In genomic region chr10:905972-906371, GRCh38 we compare ENCODE assay signal across 21 cellular contexts. TPM values are rescaled to one million over a fixed set of nuclear protein-coding genes. Genes with fewer than 3 reads are reported as not detected.
A peak's percentile ranks its signal among the peaks of the same experiment; 100 is the strongest.
DNase-seq lines count a peak whose midpoint lies in the region; ATAC-seq and TF ChIP-seq lines count a peak whose summit lies in the region.
"Had no signal": no experiment of that assay in that cellular context is flagged by ENCODE, and none has a peak within 500 bp of the region (broad histone marks: within the 10 kb centered on the region; RNA-seq: fewer than 3 reads in every experiment).

No MANE protein-coding gene starts in this region.

- H3K4me1 ChIP-seq in A673 (ENCODE audit: insufficient read depth, low read length, poor library complexity, severe bottlenecking) = peaks cover 9% of the 10 kb centered on the region
- no peaks in the 10 kb centered on the region for H3K4me1 ChIP-seq in GM23338 (ENCODE audit: insufficient read depth)
- peaks cover 9 to 14% of the 10 kb centered on the region in 2 experiments for H3K4me1 ChIP-seq in neutrophil (ENCODE audit: control insufficient read depth in 1 of 2, insufficient read depth in 1 of 2, low read depth in 1 of 2, low read length in 1 of 2)
- H3K4me1 ChIP-seq: Caco-2, Peyer's patch had no signal

- no peaks in the 10 kb centered on the region for H3K9me3 ChIP-seq in A673 (ENCODE audit: low read depth, low read length, poor library complexity, severe bottlenecking)
- no peaks in the 10 kb centered on the region for H3K9me3 ChIP-seq in neutrophil
- H3K9me3 ChIP-seq: Caco-2, HAP-1, Peyer's patch had no signal

- no peaks in the 10 kb centered on the region for H3K27me3 Mint-ChIP-seq in GM23338 (ENCODE audit: insufficient read depth, low read depth, poor library complexity)
- H3K27me3 Mint-ChIP-seq in central memory CD8-positive, alpha-beta T cell = no peaks in the 10 kb centered on the region
- H3K27me3 Mint-ChIP-seq: CD4-positive, alpha-beta T cell had no signal

- intact Hi-C loops in A673 (cut with micrococcal nuclease; ENCODE audit: unreplicated experiment) = no loop called here

- H3K4me3 ChIP-seq in A673 (ENCODE audit: low read depth, low read length, poor library complexity, severe bottlenecking) (no peak overlapping the region), GM23338 (no peak overlapping the region), neutrophil (ENCODE audit: low read depth in 1 of 2, low read length in 1 of 2) (no peak overlapping the region)
- H3K4me3 ChIP-seq: GM23248, HAP-1, Peyer's patch had no signal

- no peak overlapping the region for H3K4me3 Mint-ChIP-seq in GM23338
- H3K4me3 Mint-ChIP-seq in central memory CD8-positive, alpha-beta T cell = no peak overlapping the region
- H3K4me3 Mint-ChIP-seq: CD4-positive, alpha-beta T cell had no signal

- H3K4me1 Mint-ChIP-seq in GM23338 = peaks cover 17% of the 10 kb centered on the region; the same call in 2 of the 3 replicates
- peaks cover 35% of the 10 kb centered on the region for H3K4me1 Mint-ChIP-seq in central memory CD8-positive, alpha-beta T cell

- POLR2A ChIA-PET in A673 (lab: Charles Lee; ENCODE audit: low non-redundant PET) = no interaction called here

- 0 out of 2 replicates have a peak overlapping the region, but pooled peaks have one; percentile 4 for H3K27ac Mint-ChIP-seq in GM23338
- peak overlapping the region; percentile 87 for H3K27ac Mint-ChIP-seq in central memory CD8-positive, alpha-beta T cell (ENCODE audit: low read depth)
- H3K27ac Mint-ChIP-seq: CD4-positive, alpha-beta T cell had no signal

- H3F3A ChIP-seq in GM23338 (replicated peaks; ENCODE audit: low read depth) = no peaks in the 10 kb centered on the region

- no TSS peak for BruUV-seq in A673 (replicated peaks; lab: Mats Ljungman, UMichigan)

- H3K36me3 ChIP-seq in A673 (ENCODE audit: insufficient read depth, low read length, poor library complexity, severe bottlenecking) (peaks cover 3% of the 10 kb centered on the region), GM23338 (ENCODE audit: insufficient read depth) (no peaks in the 10 kb centered on the region), neutrophil (peaks cover 38% of the 10 kb centered on the region)

- no peak overlapping the region for H2AFZ ChIP-seq in GM23338
- H2AFZ ChIP-seq: GM23248 had no signal

- peaks cover 99% of the 10 kb centered on the region for H3K79me2 ChIP-seq in GM23338 (replicated peaks; ENCODE audit: insufficient read depth)

- H3K27me3 ChIP-seq in A673 (replicated peaks; ENCODE audit: insufficient read depth, low read depth, low read length, poor library complexity) (no peaks in the 10 kb centered on the region), GM23338 (ENCODE audit: insufficient read depth) (no peaks in the 10 kb centered on the region), neutrophil (no peaks in the 10 kb centered on the region)
- H3K27me3 ChIP-seq: Peyer's patch had no signal

- H3K4me2 ChIP-seq in GM23338 = no peak overlapping the region

- H4K20me1 ChIP-seq in GM23338 (replicated peaks; ENCODE audit: insufficient read depth) = peaks cover 66% of the 10 kb centered on the region

- TF ChIP-seq CTCF in A673 (conservative IDR thresholded peaks at IDR 0.05; ENCODE audit: low read depth, low read length) (no peak), GM23338 (conservative IDR thresholded peaks at IDR 0.05; ENCODE audit: low read depth in 2 of 2) (no peak), neutrophil (IDR thresholded peaks at IDR 0.05) (no peak)

- peaks cover 21% of the 10 kb centered on the region for H3K36me3 Mint-ChIP-seq in GM23338 (ENCODE audit: low read depth)
- H3K36me3 Mint-ChIP-seq in central memory CD8-positive, alpha-beta T cell (ENCODE audit: insufficient read depth) = peaks cover 24% of the 10 kb centered on the region

- no peaks in the 10 kb centered on the region for H3K9me2 ChIP-seq in GM23338 (ENCODE audit: insufficient read depth)

- ATAC-seq in GM23338 (no peak), HG03378 (IDR thresholded peaks at IDR 0.05; ENCODE audit: unreplicated experiment) (no peak), GM18511 (IDR thresholded peaks at IDR 0.05; ENCODE audit: unreplicated experiment) (no peak)
- no peak for ATAC-seq in central memory CD8-positive, alpha-beta T cell (replicated peaks; ENCODE audit: extremely low read depth, poor library complexity, severe bottlenecking)

- no peak for DNase-seq in A673 (ENCODE audit: low spot score)
- DNase-seq in GM23338 (ENCODE audit: low spot score) = no peak
- no peak for DNase-seq in central memory CD8-positive, alpha-beta T cell (ENCODE audit: low spot score in 2 of 2)
- DNase-seq in occipital lobe (lab: John Stamatoyannopoulos, UW) = no peak
- DNase-seq: Caco-2; CD4-positive, alpha-beta T cell; DND-41; IMR-90; MV-4-11; NCI-H1694; NCI-H2081; NCI-H2171; NCI-H345; NCI-H524; NCI-H774; Peyer's patch had no signal

- CTCF ChIA-PET in A673 (lab: Charles Lee) = no interaction called here

- no peaks in the 10 kb centered on the region for H3K9me3 Mint-ChIP-seq in GM23338
- H3K9me3 Mint-ChIP-seq in central memory CD8-positive, alpha-beta T cell = no peaks in the 10 kb centered on the region
- H3K9me3 Mint-ChIP-seq: CD4-positive, alpha-beta T cell had no signal

- H3K27ac ChIP-seq in A673 (ENCODE audit: low read depth, low read length, poor library complexity, severe bottlenecking) (peak overlapping the region; percentile 32), GM23338 (ENCODE audit: low read depth) (no peak overlapping the region), neutrophil (peak overlapping the region; percentile 33)
- H3K27ac ChIP-seq: GM23248, Peyer's patch had no signal

TF ChIP-seq in GM23338, 12 proteins besides CTCF, POLR2A, EP300 and RAD21 (continues in another document):
- TF ChIP-seq CREB1 (CRISPR knock-in tag; IDR thresholded peaks at IDR 0.05; ENCODE audit: low read depth) (no peak), JUNB (IDR thresholded peaks at IDR 0.05; ENCODE audit: unreplicated experiment) (no peak), EZH2 (IDR thresholded peaks at IDR 0.05; ENCODE audit: low read depth, unreplicated experiment) (no peak), STAT1 (IDR thresholded peaks at IDR 0.05; ENCODE audit: unreplicated experiment) (no peak)
- TF ChIP-seq, protein P1, sequence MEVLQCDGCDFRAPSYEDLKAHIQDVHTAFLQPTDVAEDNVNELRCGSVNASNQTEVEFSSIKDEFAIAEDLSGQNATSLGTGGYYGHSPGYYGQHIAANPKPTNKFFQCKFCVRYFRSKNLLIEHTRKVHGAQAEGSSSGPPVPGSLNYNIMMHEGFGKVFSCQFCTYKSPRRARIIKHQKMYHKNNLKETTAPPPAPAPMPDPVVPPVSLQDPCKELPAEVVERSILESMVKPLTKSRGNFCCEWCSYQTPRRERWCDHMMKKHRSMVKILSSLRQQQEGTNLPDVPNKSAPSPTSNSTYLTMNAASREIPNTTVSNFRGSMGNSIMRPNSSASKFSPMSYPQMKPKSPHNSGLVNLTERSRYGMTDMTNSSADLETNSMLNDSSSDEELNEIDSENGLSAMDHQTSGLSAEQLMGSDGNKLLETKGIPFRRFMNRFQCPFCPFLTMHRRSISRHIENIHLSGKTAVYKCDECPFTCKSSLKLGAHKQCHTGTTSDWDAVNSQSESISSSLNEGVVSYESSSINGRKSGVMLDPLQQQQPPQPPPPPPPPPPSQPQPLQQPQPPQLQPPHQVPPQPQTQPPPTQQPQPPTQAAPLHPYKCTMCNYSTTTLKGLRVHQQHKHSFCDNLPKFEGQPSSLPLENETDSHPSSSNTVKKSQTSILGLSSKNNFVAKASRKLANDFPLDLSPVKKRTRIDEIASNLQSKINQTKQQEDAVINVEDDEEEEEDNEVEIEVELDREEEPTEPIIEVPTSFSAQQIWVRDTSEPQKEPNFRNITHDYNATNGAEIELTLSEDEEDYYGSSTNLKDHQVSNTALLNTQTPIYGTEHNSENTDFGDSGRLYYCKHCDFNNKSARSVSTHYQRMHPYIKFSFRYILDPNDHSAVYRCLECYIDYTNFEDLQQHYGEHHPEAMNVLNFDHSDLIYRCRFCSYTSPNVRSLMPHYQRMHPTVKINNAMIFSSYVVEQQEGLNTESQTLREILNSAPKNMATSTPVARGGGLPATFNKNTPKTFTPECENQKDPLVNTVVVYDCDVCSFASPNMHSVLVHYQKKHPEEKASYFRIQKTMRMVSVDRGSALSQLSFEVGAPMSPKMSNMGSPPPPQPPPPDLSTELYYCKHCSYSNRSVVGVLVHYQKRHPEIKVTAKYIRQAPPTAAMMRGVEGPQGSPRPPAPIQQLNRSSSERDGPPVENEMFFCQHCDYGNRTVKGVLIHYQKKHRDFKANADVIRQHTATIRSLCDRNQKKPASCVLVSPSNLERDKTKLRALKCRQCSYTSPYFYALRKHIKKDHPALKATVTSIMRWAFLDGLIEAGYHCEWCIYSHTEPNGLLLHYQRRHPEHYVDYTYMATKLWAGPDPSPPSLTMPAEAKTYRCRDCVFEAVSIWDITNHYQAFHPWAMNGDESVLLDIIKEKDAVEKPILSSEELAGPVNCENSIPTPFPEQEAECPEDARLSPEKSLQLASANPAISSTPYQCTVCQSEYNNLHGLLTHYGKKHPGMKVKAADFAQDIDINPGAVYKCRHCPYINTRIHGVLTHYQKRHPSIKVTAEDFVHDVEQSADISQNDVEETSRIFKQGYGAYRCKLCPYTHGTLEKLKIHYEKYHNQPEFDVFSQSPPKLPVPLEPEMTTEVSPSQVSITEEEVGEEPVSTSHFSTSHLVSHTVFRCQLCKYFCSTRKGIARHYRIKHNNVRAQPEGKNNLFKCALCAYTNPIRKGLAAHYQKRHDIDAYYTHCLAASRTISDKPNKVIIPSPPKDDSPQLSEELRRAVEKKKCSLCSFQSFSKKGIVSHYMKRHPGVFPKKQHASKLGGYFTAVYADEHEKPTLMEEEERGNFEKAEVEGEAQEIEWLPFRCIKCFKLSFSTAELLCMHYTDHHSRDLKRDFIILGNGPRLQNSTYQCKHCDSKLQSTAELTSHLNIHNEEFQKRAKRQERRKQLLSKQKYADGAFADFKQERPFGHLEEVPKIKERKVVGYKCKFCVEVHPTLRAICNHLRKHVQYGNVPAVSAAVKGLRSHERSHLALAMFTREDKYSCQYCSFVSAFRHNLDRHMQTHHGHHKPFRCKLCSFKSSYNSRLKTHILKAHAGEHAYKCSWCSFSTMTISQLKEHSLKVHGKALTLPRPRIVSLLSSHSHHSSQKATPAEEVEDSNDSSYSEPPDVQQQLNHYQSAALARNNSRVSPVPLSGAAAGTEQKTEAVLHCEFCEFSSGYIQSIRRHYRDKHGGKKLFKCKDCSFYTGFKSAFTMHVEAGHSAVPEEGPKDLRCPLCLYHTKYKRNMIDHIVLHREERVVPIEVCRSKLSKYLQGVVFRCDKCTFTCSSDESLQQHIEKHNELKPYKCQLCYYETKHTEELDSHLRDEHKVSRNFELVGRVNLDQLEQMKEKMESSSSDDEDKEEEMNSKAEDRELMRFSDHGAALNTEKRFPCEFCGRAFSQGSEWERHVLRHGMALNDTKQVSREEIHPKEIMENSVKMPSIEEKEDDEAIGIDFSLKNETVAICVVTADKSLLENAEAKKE (CRISPR knock-in tag; IDR thresholded peaks at IDR 0.05) = no peak

RNA-seq across cellular contexts. Expression of gene LARP4B, which starts 25.5 kb away (rescaled TPM):
- 101 and 104 TPM in 2 replicates for total RNA-seq in A673 (2021)
- total RNA-seq in GM23338 (2014; rRNA removed; shearing (Covaris generic)) = 52.3 and 59.6 TPM in 2 replicates
- 14.6 and 18.3 TPM in 2 replicates for polyA plus RNA-seq in GM23338 (2016; fragmentation: Nextera tagmentation; extraction: Ambion mirVana)
- total RNA-seq in occipital lobe = 29.5 TPM
